ENCODE assay signal across 14 cellular contexts in the genomic region with DNA sequence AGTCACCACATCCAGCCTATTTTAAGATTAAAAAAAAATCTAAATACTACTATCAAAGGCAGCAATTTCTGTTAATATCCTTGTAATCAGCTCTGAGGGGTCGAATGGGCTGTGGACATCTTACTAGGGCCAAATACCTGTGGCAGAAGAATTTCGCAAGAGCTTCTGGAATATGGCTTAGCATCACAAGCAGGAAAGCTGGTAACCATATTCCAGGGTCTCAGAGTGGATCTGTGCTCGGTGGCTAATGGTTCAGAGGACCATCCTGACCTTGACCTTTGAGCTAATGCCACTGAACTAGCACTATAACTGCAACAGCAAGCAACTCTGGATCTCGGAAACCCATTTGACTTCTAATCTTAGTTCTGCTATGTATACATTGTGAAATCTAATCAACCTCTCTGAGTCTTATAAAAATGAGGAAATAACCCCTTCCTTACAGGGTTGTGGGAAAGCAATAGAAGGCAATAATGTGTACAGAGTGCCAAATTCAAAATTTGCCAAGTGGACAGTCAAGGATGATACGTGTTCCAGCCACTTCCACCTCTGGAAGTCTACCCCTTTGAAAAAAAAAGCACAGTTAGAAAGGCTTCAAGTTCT.
"Had no signal": no experiment of that assay in that cellular context is flagged by ENCODE, and none has a peak within 500 bp of the region (broad histone marks: within the 10 kb centered on the region; RNA-seq: fewer than 3 reads in every experiment).

No MANE protein-coding gene starts in this region.

- H3K27me3 ChIP-seq: gastrocnemius medialis, right atrium auricular region had no signal

- H3K27ac Mint-ChIP-seq: activated CD4-positive, alpha-beta memory T cell treated with anti-CD3 and anti-CD28 coated beads, Interleukin-2, amount 10 ng/mL, durations not matched to agents 7 days and 5 days; activated naive CD4-positive, alpha-beta T cell treated with anti-CD3 and anti-CD28 coated beads for 36 hours; activated T-helper 1 cell treated with anti-CD3 and anti-CD28 coated beads, Interleukin-12 subunit alpha, Interleukin-12 subunit beta, Interleukin-2, Interleukin-4 antibody, amounts not matched to agents 30 ng/mL and 10 ng/mL and 1 ng/mL, durations not matched to agents 14 hours and 24 hours and 36 hours; stimulated activated memory B cell treated with anti-CD40 and anti-IgM and Interleukin-4, amounts not matched to agents 10 μg/mL and 1 μg/mL and 100 μg/mL, for 72 hours had no signal

- H3K9me3 Mint-ChIP-seq: activated CD4-positive, alpha-beta memory T cell treated with anti-CD3 and anti-CD28 coated beads, Interleukin-2, amount 10 ng/mL, durations not matched to agents 7 days and 5 days; activated naive CD4-positive, alpha-beta T cell treated with anti-CD3 and anti-CD28 coated beads for 36 hours; activated T-helper 1 cell treated with anti-CD3 and anti-CD28 coated beads, Interleukin-12 subunit alpha, Interleukin-12 subunit beta, Interleukin-2, Interleukin-4 antibody, amounts not matched to agents 30 ng/mL and 10 ng/mL and 1 ng/mL, durations not matched to agents 14 hours and 24 hours and 36 hours; mesothelial cell of epicardium had no signal

- H3K4me3 Mint-ChIP-seq: activated CD4-positive, alpha-beta memory T cell treated with anti-CD3 and anti-CD28 coated beads, Interleukin-2, amount 10 ng/mL, durations not matched to agents 7 days and 5 days; activated naive CD4-positive, alpha-beta T cell treated with anti-CD3 and anti-CD28 coated beads for 36 hours; activated T-helper 1 cell treated with anti-CD3 and anti-CD28 coated beads, Interleukin-12 subunit alpha, Interleukin-12 subunit beta, Interleukin-2, Interleukin-4 antibody, amounts not matched to agents 30 ng/mL and 10 ng/mL and 1 ng/mL, durations not matched to agents 14 hours and 24 hours and 36 hours; mesothelial cell of epicardium; stimulated activated memory B cell treated with anti-CD40 and anti-IgM and Interleukin-4, amounts not matched to agents 10 μg/mL and 1 μg/mL and 100 μg/mL, for 72 hours had no signal

- DNase-seq: activated CD4-positive, alpha-beta memory T cell treated with anti-CD3 and anti-CD28 coated beads, Interleukin-2, amount 10 ng/mL, durations not matched to agents 7 days and 5 days; activated naive CD4-positive, alpha-beta T cell treated with anti-CD3 and anti-CD28 coated beads for 36 hours; effector CD8-positive, alpha-beta T cell; gastrocnemius medialis; kidney glomerular epithelial cell; small intestine; T-helper 9 cell had no signal

- H3K36me3 Mint-ChIP-seq: mesothelial cell of epicardium; stimulated activated memory B cell treated with anti-CD40 and anti-IgM and Interleukin-4, amounts not matched to agents 10 μg/mL and 1 μg/mL and 100 μg/mL, for 72 hours had no signal

- H3K4me1 Mint-ChIP-seq: activated CD4-positive, alpha-beta memory T cell treated with anti-CD3 and anti-CD28 coated beads, Interleukin-2, amount 10 ng/mL, durations not matched to agents 7 days and 5 days; stimulated activated memory B cell treated with anti-CD40 and anti-IgM and Interleukin-4, amounts not matched to agents 10 μg/mL and 1 μg/mL and 100 μg/mL, for 72 hours had no signal

- H3K9me3 ChIP-seq: gastrocnemius medialis, neutrophil, right atrium auricular region had no signal

- H3K4me3 ChIP-seq: coronary artery, gastrocnemius medialis, right atrium auricular region had no signal

- H3K27ac ChIP-seq: coronary artery, gastrocnemius medialis, neutrophil, right atrium auricular region, VCaP had no signal

- ATAC-seq: gastrocnemius medialis; stimulated activated memory B cell treated with anti-CD40 and anti-IgM and Interleukin-4, amounts not matched to agents 10 μg/mL and 1 μg/mL and 100 μg/mL, for 72 hours had no signal

- H3K4me1 ChIP-seq: gastrocnemius medialis, right atrium auricular region had no signal

- H3K36me3 ChIP-seq: gastrocnemius medialis, neutrophil, right atrium auricular region had no signal
